1 cellular context compared by ENCODE assay signal in the genomic region with DNA sequence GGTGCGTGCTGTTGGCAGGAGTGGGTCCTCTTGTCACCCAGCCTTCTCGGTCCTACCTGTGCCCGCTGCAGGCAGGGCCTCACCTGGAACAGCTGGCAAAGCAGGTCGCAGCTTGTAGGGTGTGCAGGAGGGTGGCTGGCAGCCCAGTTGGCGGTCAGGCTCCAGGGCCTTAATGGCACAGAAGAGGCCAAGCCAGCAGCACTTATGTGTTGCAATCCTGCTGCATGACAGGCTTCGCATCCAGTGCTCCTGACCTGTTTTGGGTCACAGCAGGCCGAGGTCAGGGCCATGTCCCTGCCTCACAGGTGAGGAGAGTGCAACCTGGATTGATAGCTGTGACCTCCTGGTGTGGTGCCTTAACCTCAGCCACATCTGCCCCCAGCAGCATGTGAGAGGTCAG.
TF ChIP-seq lines count a peak whose summit lies in the region.

No MANE protein-coding gene starts in this region.

TF ChIP-seq in HepG2, 621 proteins besides CTCF, POLR2A, EP300 and RAD21 (continued from another document and continues in another):
- TF ChIP-seq, protein P1, sequence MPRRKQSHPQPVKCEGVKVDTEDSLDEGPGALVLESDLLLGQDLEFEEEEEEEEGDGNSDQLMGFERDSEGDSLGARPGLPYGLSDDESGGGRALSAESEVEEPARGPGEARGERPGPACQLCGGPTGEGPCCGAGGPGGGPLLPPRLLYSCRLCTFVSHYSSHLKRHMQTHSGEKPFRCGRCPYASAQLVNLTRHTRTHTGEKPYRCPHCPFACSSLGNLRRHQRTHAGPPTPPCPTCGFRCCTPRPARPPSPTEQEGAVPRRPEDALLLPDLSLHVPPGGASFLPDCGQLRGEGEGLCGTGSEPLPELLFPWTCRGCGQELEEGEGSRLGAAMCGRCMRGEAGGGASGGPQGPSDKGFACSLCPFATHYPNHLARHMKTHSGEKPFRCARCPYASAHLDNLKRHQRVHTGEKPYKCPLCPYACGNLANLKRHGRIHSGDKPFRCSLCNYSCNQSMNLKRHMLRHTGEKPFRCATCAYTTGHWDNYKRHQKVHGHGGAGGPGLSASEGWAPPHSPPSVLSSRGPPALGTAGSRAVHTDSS (CRISPR knock-in tag; conservative IDR thresholded peaks at IDR 0.05) = no peak
- TF ChIP-seq, protein P2, sequence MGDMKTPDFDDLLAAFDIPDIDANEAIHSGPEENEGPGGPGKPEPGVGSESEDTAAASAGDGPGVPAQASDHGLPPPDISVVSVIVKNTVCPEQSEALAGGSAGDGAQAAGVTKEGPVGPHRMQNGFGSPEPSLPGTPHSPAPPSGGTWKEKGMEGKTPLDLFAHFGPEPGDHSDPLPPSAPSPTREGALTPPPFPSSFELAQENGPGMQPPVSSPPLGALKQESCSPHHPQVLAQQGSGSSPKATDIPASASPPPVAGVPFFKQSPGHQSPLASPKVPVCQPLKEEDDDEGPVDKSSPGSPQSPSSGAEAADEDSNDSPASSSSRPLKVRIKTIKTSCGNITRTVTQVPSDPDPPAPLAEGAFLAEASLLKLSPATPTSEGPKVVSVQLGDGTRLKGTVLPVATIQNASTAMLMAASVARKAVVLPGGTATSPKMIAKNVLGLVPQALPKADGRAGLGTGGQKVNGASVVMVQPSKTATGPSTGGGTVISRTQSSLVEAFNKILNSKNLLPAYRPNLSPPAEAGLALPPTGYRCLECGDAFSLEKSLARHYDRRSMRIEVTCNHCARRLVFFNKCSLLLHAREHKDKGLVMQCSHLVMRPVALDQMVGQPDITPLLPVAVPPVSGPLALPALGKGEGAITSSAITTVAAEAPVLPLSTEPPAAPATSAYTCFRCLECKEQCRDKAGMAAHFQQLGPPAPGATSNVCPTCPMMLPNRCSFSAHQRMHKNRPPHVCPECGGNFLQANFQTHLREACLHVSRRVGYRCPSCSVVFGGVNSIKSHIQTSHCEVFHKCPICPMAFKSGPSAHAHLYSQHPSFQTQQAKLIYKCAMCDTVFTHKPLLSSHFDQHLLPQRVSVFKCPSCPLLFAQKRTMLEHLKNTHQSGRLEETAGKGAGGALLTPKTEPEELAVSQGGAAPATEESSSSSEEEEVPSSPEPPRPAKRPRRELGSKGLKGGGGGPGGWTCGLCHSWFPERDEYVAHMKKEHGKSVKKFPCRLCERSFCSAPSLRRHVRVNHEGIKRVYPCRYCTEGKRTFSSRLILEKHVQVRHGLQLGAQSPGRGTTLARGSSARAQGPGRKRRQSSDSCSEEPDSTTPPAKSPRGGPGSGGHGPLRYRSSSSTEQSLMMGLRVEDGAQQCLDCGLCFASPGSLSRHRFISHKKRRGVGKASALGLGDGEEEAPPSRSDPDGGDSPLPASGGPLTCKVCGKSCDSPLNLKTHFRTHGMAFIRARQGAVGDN (CRISPR knock-in tag; IDR thresholded peaks at IDR 0.05) = peak; percentile 33; the same call in 1 of the 2 replicates
- TF ChIP-seq ZNF761 (CRISPR knock-in tag; conservative IDR thresholded peaks at IDR 0.05) (no peak), IKZF1 (IDR thresholded peaks at IDR 0.05) (no peak), SMAD3 (CRISPR knock-in tag; IDR thresholded peaks at IDR 0.05) (no peak), ZNF605 (CRISPR knock-in tag; IDR thresholded peaks at IDR 0.05) (no peak), YEATS4 (CRISPR knock-in tag; IDR thresholded peaks at IDR 0.05; ENCODE audit: borderline replicate concordance) (no peak), RARA (CRISPR knock-in tag; IDR thresholded peaks at IDR 0.05) (0 out of 2 replicates have a peak, but pooled peaks have one; percentile 11), HOXA3 (CRISPR knock-in tag; IDR thresholded peaks at IDR 0.05) (peak; percentile 21; the same call in 1 of the 2 replicates), ZNF317 (CRISPR knock-in tag; IDR thresholded peaks at IDR 0.05) (no peak), HMGA1 (CRISPR knock-in tag; conservative IDR thresholded peaks at IDR 0.05) (no peak), FOXC1 (CRISPR knock-in tag; IDR thresholded peaks at IDR 0.05; ENCODE audit: borderline replicate concordance) (no peak), NKX3-1 (CRISPR knock-in tag; IDR thresholded peaks at IDR 0.05) (no peak), ZNF253 (CRISPR knock-in tag; IDR thresholded peaks at IDR 0.05; ENCODE audit: borderline replicate concordance) (no peak), SMAD1 (CRISPR knock-in tag; IDR thresholded peaks at IDR 0.05; ENCODE audit: borderline replicate concordance, low read depth) (no peak), AGO2 (optimal IDR thresholded peaks at IDR 0.05; ENCODE audit: low read depth, low read length) (peak; percentile 43), SIN3A (IDR thresholded peaks at IDR 0.05; ENCODE audit: borderline replicate concordance, low read depth, low read length) (no peak), ZNF543 (CRISPR knock-in tag; IDR thresholded peaks at IDR 0.05) (no peak), MIXL1 (CRISPR knock-in tag; IDR thresholded peaks at IDR 0.05) (no peak), ZNF17 (CRISPR knock-in tag; IDR thresholded peaks at IDR 0.05) (no peak), FOSL1 (CRISPR knock-in tag; IDR thresholded peaks at IDR 0.05; ENCODE audit: borderline replicate concordance) (no peak), NR2C2 (CRISPR knock-in tag; IDR thresholded peaks at IDR 0.05; ENCODE audit: borderline replicate concordance) (no peak), ATAD3A (CRISPR knock-in tag; IDR thresholded peaks at IDR 0.05) (no peak), ZNF776 (CRISPR knock-in tag; IDR thresholded peaks at IDR 0.05) (no peak), RFXANK (CRISPR knock-in tag; IDR thresholded peaks at IDR 0.05) (no peak), ZNF510 (CRISPR knock-in tag; IDR thresholded peaks at IDR 0.05; ENCODE audit: low read depth) (no peak), MIER3 (CRISPR knock-in tag; IDR thresholded peaks at IDR 0.05; ENCODE audit: borderline replicate concordance) (no peak), ELF4 (CRISPR knock-in tag; IDR thresholded peaks at IDR 0.05; ENCODE audit: borderline replicate concordance) (no peak), CEBPG (CRISPR knock-in tag; IDR thresholded peaks at IDR 0.05) (peak; percentile 42; the same call in 1 of the 2 replicates), MXD4 (CRISPR knock-in tag; IDR thresholded peaks at IDR 0.05) (no peak), MTA1 (CRISPR knock-in tag; IDR thresholded peaks at IDR 0.05; ENCODE audit: borderline replicate concordance) (peak; percentile 25; the same call in 1 of the 2 replicates), EED (CRISPR knock-in tag; IDR thresholded peaks at IDR 0.05) (no peak), ZNF136 (CRISPR knock-in tag; IDR thresholded peaks at IDR 0.05; ENCODE audit: low read depth) (no peak), JARID2 (CRISPR knock-in tag; IDR thresholded peaks at IDR 0.05; ENCODE audit: insufficient replicate concordance) (no peak), PLRG1 (conservative IDR thresholded peaks at IDR 0.05) (no peak), ZNF101 (CRISPR knock-in tag; IDR thresholded peaks at IDR 0.05; ENCODE audit: borderline replicate concordance, low read depth) (no peak), CENPT (CRISPR knock-in tag; IDR thresholded peaks at IDR 0.05; ENCODE audit: low read depth) (no peak), NR1H2 (CRISPR knock-in tag; IDR thresholded peaks at IDR 0.05; ENCODE audit: borderline replicate concordance, low read depth) (no peak), RAD51 (IDR thresholded peaks at IDR 0.05; ENCODE audit: borderline replicate concordance) (no peak)
- TF ChIP-seq, protein P3, sequence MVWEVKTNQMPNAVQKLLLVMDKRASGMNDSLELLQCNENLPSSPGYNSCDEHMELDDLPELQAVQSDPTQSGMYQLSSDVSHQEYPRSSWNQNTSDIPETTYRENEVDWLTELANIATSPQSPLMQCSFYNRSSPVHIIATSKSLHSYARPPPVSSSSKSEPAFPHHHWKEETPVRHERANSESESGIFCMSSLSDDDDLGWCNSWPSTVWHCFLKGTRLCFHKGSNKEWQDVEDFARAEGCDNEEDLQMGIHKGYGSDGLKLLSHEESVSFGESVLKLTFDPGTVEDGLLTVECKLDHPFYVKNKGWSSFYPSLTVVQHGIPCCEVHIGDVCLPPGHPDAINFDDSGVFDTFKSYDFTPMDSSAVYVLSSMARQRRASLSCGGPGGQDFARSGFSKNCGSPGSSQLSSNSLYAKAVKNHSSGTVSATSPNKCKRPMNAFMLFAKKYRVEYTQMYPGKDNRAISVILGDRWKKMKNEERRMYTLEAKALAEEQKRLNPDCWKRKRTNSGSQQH (CRISPR knock-in tag; IDR thresholded peaks at IDR 0.05; ENCODE audit: low read depth) = no peak
- TF ChIP-seq, protein P4, sequence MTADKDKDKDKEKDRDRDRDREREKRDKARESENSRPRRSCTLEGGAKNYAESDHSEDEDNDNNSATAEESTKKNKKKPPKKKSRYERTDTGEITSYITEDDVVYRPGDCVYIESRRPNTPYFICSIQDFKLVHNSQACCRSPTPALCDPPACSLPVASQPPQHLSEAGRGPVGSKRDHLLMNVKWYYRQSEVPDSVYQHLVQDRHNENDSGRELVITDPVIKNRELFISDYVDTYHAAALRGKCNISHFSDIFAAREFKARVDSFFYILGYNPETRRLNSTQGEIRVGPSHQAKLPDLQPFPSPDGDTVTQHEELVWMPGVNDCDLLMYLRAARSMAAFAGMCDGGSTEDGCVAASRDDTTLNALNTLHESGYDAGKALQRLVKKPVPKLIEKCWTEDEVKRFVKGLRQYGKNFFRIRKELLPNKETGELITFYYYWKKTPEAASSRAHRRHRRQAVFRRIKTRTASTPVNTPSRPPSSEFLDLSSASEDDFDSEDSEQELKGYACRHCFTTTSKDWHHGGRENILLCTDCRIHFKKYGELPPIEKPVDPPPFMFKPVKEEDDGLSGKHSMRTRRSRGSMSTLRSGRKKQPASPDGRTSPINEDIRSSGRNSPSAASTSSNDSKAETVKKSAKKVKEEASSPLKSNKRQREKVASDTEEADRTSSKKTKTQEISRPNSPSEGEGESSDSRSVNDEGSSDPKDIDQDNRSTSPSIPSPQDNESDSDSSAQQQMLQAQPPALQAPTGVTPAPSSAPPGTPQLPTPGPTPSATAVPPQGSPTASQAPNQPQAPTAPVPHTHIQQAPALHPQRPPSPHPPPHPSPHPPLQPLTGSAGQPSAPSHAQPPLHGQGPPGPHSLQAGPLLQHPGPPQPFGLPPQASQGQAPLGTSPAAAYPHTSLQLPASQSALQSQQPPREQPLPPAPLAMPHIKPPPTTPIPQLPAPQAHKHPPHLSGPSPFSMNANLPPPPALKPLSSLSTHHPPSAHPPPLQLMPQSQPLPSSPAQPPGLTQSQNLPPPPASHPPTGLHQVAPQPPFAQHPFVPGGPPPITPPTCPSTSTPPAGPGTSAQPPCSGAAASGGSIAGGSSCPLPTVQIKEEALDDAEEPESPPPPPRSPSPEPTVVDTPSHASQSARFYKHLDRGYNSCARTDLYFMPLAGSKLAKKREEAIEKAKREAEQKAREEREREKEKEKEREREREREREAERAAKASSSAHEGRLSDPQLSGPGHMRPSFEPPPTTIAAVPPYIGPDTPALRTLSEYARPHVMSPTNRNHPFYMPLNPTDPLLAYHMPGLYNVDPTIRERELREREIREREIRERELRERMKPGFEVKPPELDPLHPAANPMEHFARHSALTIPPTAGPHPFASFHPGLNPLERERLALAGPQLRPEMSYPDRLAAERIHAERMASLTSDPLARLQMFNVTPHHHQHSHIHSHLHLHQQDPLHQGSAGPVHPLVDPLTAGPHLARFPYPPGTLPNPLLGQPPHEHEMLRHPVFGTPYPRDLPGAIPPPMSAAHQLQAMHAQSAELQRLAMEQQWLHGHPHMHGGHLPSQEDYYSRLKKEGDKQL (CRISPR knock-in tag; IDR thresholded peaks at IDR 0.05; ENCODE audit: low read depth) = no peak
- TF ChIP-seq, protein P5, sequence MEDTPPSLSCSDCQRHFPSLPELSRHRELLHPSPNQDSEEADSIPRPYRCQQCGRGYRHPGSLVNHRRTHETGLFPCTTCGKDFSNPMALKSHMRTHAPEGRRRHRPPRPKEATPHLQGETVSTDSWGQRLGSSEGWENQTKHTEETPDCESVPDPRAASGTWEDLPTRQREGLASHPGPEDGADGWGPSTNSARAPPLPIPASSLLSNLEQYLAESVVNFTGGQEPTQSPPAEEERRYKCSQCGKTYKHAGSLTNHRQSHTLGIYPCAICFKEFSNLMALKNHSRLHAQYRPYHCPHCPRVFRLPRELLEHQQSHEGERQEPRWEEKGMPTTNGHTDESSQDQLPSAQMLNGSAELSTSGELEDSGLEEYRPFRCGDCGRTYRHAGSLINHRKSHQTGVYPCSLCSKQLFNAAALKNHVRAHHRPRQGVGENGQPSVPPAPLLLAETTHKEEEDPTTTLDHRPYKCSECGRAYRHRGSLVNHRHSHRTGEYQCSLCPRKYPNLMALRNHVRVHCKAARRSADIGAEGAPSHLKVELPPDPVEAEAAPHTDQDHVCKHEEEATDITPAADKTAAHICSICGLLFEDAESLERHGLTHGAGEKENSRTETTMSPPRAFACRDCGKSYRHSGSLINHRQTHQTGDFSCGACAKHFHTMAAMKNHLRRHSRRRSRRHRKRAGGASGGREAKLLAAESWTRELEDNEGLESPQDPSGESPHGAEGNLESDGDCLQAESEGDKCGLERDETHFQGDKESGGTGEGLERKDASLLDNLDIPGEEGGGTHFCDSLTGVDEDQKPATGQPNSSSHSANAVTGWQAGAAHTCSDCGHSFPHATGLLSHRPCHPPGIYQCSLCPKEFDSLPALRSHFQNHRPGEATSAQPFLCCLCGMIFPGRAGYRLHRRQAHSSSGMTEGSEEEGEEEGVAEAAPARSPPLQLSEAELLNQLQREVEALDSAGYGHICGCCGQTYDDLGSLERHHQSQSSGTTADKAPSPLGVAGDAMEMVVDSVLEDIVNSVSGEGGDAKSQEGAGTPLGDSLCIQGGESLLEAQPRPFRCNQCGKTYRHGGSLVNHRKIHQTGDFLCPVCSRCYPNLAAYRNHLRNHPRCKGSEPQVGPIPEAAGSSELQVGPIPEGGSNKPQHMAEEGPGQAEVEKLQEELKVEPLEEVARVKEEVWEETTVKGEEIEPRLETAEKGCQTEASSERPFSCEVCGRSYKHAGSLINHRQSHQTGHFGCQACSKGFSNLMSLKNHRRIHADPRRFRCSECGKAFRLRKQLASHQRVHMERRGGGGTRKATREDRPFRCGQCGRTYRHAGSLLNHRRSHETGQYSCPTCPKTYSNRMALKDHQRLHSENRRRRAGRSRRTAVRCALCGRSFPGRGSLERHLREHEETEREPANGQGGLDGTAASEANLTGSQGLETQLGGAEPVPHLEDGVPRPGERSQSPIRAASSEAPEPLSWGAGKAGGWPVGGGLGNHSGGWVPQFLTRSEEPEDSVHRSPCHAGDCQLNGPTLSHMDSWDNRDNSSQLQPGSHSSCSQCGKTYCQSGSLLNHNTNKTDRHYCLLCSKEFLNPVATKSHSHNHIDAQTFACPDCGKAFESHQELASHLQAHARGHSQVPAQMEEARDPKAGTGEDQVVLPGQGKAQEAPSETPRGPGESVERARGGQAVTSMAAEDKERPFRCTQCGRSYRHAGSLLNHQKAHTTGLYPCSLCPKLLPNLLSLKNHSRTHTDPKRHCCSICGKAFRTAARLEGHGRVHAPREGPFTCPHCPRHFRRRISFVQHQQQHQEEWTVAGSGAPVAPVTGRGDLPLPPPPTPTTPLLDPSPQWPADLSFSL (CRISPR knock-in tag; IDR thresholded peaks at IDR 0.05) = no peak
